Comparison of ENCODE assay signal across 23 cellular contexts in genomic region chr13:112456138-112457056, GRCh38.
"Had no signal": no experiment of that assay in that cellular context is flagged by ENCODE, and none has a peak within 500 bp of the region (broad histone marks: within the 10 kb centered on the region; RNA-seq: fewer than 3 reads in every experiment).

No MANE protein-coding gene starts in this region.

- H3K27ac ChIP-seq: body of pancreas, cardiac muscle cell, foreskin keratinocyte, hepatocyte, left lung, sigmoid colon, testis had no signal

- H3K4me3 Mint-ChIP-seq: activated CD4-positive, alpha-beta T cell treated with anti-CD3 and anti-CD28 coated beads, Interleukin-2, amount 10 ng/mL, durations not matched to agents 24 days and 14 days; activated CD8-positive, alpha-beta T cell treated with anti-CD3 and anti-CD28 coated beads, Interleukin-2, amount 10 ng/mL, durations not matched to agents 7 days and 5 days; activated naive CD4-positive, alpha-beta T cell treated with anti-CD3 and anti-CD28 coated beads, Interleukin-2, amount 10 ng/mL, durations not matched to agents 7 days and 5 days; immature natural killer cell; nephron progenitor cell; stimulated activated memory B cell treated with anti-CD40 and anti-IgM and Interleukin-4, amounts not matched to agents 10 μg/mL and 1 μg/mL and 100 μg/mL, for 72 hours had no signal

- H3K9me3 ChIP-seq: body of pancreas, SK-N-SH, testis had no signal

- H3K4me1 ChIP-seq: foreskin keratinocyte, left lung, sigmoid colon, testis had no signal

- H3K9me3 Mint-ChIP-seq: activated CD4-positive, alpha-beta T cell treated with anti-CD3 and anti-CD28 coated beads, Interleukin-2, amount 10 ng/mL, durations not matched to agents 24 days and 14 days; activated naive CD4-positive, alpha-beta T cell treated with anti-CD3 and anti-CD28 coated beads, Interleukin-2, amount 10 ng/mL, durations not matched to agents 7 days and 5 days had no signal

- H3K4me3 ChIP-seq: body of pancreas, cardiac muscle cell, hepatocyte, left lung, sigmoid colon, smooth muscle cell, testis had no signal

- ATAC-seq: activated CD4-positive, CD25-positive, alpha-beta regulatory T cell treated with anti-CD3 and anti-CD28 coated beads, Interleukin-2, amount 50 U/mL, for 24 hours; activated CD8-positive, alpha-beta T cell treated with anti-CD3 and anti-CD28 coated beads, Interleukin-2, amount 10 ng/mL, durations not matched to agents 7 days and 5 days; body of pancreas; foreskin keratinocyte; left lung; stimulated activated memory B cell treated with anti-CD40 and anti-IgM and Interleukin-4, amounts not matched to agents 10 μg/mL and 1 μg/mL and 100 μg/mL, for 72 hours had no signal

- H3K36me3 ChIP-seq: cardiac muscle cell, left lung, sigmoid colon had no signal

- H3K4me1 Mint-ChIP-seq: activated CD4-positive, alpha-beta T cell treated with anti-CD3 and anti-CD28 coated beads, Interleukin-2, amount 10 ng/mL, durations not matched to agents 24 days and 14 days; activated naive CD4-positive, alpha-beta T cell treated with anti-CD3 and anti-CD28 coated beads, Interleukin-2, amount 10 ng/mL, durations not matched to agents 7 days and 5 days; immature natural killer cell; nephron progenitor cell; stimulated activated memory B cell treated with anti-CD40 and anti-IgM and Interleukin-4, amounts not matched to agents 10 μg/mL and 1 μg/mL and 100 μg/mL, for 72 hours had no signal

- H3K27ac Mint-ChIP-seq: activated CD4-positive, alpha-beta T cell treated with anti-CD3 and anti-CD28 coated beads, Interleukin-2, amount 10 ng/mL, durations not matched to agents 24 days and 14 days; activated CD8-positive, alpha-beta T cell treated with anti-CD3 and anti-CD28 coated beads, Interleukin-2, amount 10 ng/mL, durations not matched to agents 7 days and 5 days; activated naive CD4-positive, alpha-beta T cell treated with anti-CD3 and anti-CD28 coated beads, Interleukin-2, amount 10 ng/mL, durations not matched to agents 7 days and 5 days; immature natural killer cell; nephron progenitor cell; stimulated activated memory B cell treated with anti-CD40 and anti-IgM and Interleukin-4, amounts not matched to agents 10 μg/mL and 1 μg/mL and 100 μg/mL, for 72 hours had no signal

- DNase-seq: activated CD4-positive, alpha-beta T cell treated with anti-CD3 and anti-CD28 coated beads, Interleukin-2, amount 10 ng/mL, durations not matched to agents 24 days and 14 days; activated CD8-positive, alpha-beta T cell treated with anti-CD3 and anti-CD28 coated beads, Interleukin-2, amount 10 ng/mL, durations not matched to agents 7 days and 5 days; activated naive CD4-positive, alpha-beta T cell treated with anti-CD3 and anti-CD28 coated beads, Interleukin-2, amount 10 ng/mL, durations not matched to agents 7 days and 5 days; anterior cingulate cortex; body of pancreas; effector CD4-positive, alpha-beta T cell; erythroblast; foreskin keratinocyte; immature natural killer cell; kidney glomerular epithelial cell; mammary epithelial cell; nephron progenitor cell; sigmoid colon; SK-N-SH; stimulated activated CD4-positive, alpha-beta T cell treated with anti-CD3 and anti-CD28 coated beads, Interleukin-15, amount 100 ng/mL, for 24 hours; testis; trophoblast cell had no signal

- H3K36me3 Mint-ChIP-seq: activated naive CD4-positive, alpha-beta T cell treated with anti-CD3 and anti-CD28 coated beads, Interleukin-2, amount 10 ng/mL, durations not matched to agents 7 days and 5 days; immature natural killer cell had no signal

- H3K27me3 ChIP-seq: body of pancreas, cardiac muscle cell, foreskin keratinocyte, hepatocyte, testis had no signal
